Comparison of ENCODE assay signal across 15 cellular contexts in the genomic region with DNA sequence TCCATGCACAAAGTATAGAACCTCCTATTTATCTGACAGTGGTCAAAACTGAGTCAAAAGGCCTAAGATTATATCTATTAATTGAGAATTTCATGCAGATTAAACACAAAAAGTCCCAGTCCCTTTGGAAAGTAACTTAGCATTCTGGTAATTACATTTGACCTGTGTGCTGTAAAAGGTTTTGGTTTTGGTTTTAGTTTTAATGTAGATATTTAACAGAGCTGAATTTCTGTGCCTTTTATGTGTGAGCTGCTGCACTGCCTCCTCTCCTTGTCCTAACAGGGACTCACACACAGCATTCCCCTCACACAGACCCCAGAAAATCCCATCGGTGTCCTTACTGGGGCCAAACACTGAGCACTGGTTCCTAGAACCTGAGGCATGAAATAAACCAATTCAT. TPM values are rescaled to one million over a fixed set of nuclear protein-coding genes. Genes with fewer than 3 reads are reported as not detected.
DNase-seq lines count a peak whose midpoint lies in the region; ATAC-seq and TF ChIP-seq lines count a peak whose summit lies in the region.
"Had no signal": no experiment of that assay in that cellular context is flagged by ENCODE, and none has a peak within 500 bp of the region (broad histone marks: within the 10 kb centered on the region; RNA-seq: fewer than 3 reads in every experiment).

No MANE protein-coding gene starts in this region.

- peaks cover 22% of the 10 kb centered on the region for H3K27me3 Mint-ChIP-seq in activated CD8-positive, alpha-beta T cell treated with anti-CD3 and anti-CD28 coated beads, Interleukin-2, amount 10 ng/mL, durations not matched to agents 7 days and 5 days (ENCODE audit: low read depth)
- H3K27me3 Mint-ChIP-seq in natural killer cell (ENCODE audit: low read depth in 2 of 2), result peaks cover 18 to 28% of the 10 kb centered on the region in 2 donors

- H2AFZ ChIP-seq in KMS-11 (ENCODE audit: low read depth), result peak overlapping the region; percentile 21; the same call in 1 of the 2 replicates
- no peak overlapping the region for H2AFZ ChIP-seq in trophoblast cell (ENCODE audit: insufficient read depth, low read length, poor library complexity)

- peaks cover 26% of the 10 kb centered on the region for H3K4me1 Mint-ChIP-seq in activated CD8-positive, alpha-beta T cell treated with anti-CD3 and anti-CD28 coated beads, Interleukin-2, amount 10 ng/mL, durations not matched to agents 7 days and 5 days (ENCODE audit: low read depth)
- peaks cover 5 to 6% of the 10 kb centered on the region in 2 donors for H3K4me1 Mint-ChIP-seq in natural killer cell

- no peak overlapping the region for H2AK5ac ChIP-seq in trophoblast cell (ENCODE audit: low read length)

- no peak overlapping the region for H2BK120ac ChIP-seq in trophoblast cell (ENCODE audit: insufficient read depth, low read length, poor library complexity)

- H3K79me2 ChIP-seq in KMS-11 (ENCODE audit: insufficient read depth, low read depth) (no peaks in the 10 kb centered on the region), trophoblast cell (ENCODE audit: control insufficient read depth, insufficient read depth, low read length, poor library complexity) (no peaks in the 10 kb centered on the region)

- no peak overlapping the region for H3K18ac ChIP-seq in trophoblast cell (ENCODE audit: low read length)

- H4K12ac ChIP-seq in trophoblast cell (ENCODE audit: low read depth, low read length), result no peak overlapping the region

- H3K4me2 ChIP-seq in KMS-11 (peak overlapping the region; percentile 42; the same call in 1 of the 2 replicates), trophoblast cell (ENCODE audit: low read length) (no peak overlapping the region)

- ATAC-seq in GM18502 (IDR thresholded peaks at IDR 0.05; ENCODE audit: poor library complexity, unreplicated experiment) (peak; percentile 76), HG02943 (IDR thresholded peaks at IDR 0.05; ENCODE audit: low read depth, unreplicated experiment) (peak; percentile 63), natural killer cell (no peak)
- no peak for ATAC-seq in activated CD8-positive, alpha-beta T cell treated with anti-CD3 and anti-CD28 coated beads, Interleukin-2, amount 10 ng/mL, durations not matched to agents 7 days and 5 days

- H3K4me3 Mint-ChIP-seq in activated CD8-positive, alpha-beta T cell treated with anti-CD3 and anti-CD28 coated beads, Interleukin-2, amount 10 ng/mL, durations not matched to agents 7 days and 5 days, result no peak overlapping the region
- H3K4me3 Mint-ChIP-seq in natural killer cell, result no peak overlapping the region

- no peak overlapping the region for H2BK12ac ChIP-seq in trophoblast cell (ENCODE audit: low read length)

- H3K27ac ChIP-seq in KMS-11, result peak overlapping the region; percentile 34; the same call in 1 of the 2 replicates
- no peak overlapping the region for H3K27ac ChIP-seq in trophoblast cell (ENCODE audit: low read depth, low read length)

- POLR2A ChIA-PET in activated CD8-positive, alpha-beta T cell treated with anti-CD3 and anti-CD28 coated beads, Interleukin-2, amount 10 ng/mL, durations not matched to agents 7 days and 5 days (lab: Charles Lee), result no interaction called here

- peaks cover 2% of the 10 kb centered on the region for H3K36me3 Mint-ChIP-seq in activated CD8-positive, alpha-beta T cell treated with anti-CD3 and anti-CD28 coated beads, Interleukin-2, amount 10 ng/mL, durations not matched to agents 7 days and 5 days (ENCODE audit: low read depth)
- H3K36me3 Mint-ChIP-seq in natural killer cell, result no peaks in the 10 kb centered on the region

- H3K9me3 ChIP-seq in trophoblast cell (ENCODE audit: insufficient read depth, low read depth, low read length), result no peaks in the 10 kb centered on the region

- H3K9ac ChIP-seq in KMS-11 (no peak overlapping the region; the same call in 1 of the 2 replicates), trophoblast cell (ENCODE audit: low read length) (no peak overlapping the region)

- CTCF ChIA-PET in activated CD8-positive, alpha-beta T cell treated with anti-CD3 and anti-CD28 coated beads, Interleukin-2, amount 10 ng/mL, durations not matched to agents 7 days and 5 days (lab: Charles Lee), result interaction anchor here (0.6 to 2.0 kb wide), 5 partner anchors 46 to 554 kb away, joined by 3 to 9 read pairs (median 5); no protein-coding TSS in a partner anchor

- H3K4me1 ChIP-seq in KMS-11 (ENCODE audit: low read depth, poor library complexity, severe bottlenecking), result peaks cover 27% of the 10 kb centered on the region
- no peaks in the 10 kb centered on the region for H3K4me1 ChIP-seq in trophoblast cell (ENCODE audit: control insufficient read depth in 1 of 2, insufficient read depth in 2 of 2, low read length in 2 of 2)

- no peak overlapping the region for H3K4ac ChIP-seq in trophoblast cell (ENCODE audit: low read depth, low read length)

- no peak overlapping the region for H3K14ac ChIP-seq in trophoblast cell (ENCODE audit: low read length)

- no peaks in the 10 kb centered on the region for H3K9me3 Mint-ChIP-seq in activated CD8-positive, alpha-beta T cell treated with anti-CD3 and anti-CD28 coated beads, Interleukin-2, amount 10 ng/mL, durations not matched to agents 7 days and 5 days (ENCODE audit: insufficient read depth)
- H3K9me3 Mint-ChIP-seq in natural killer cell, result no peaks in the 10 kb centered on the region

- DNase-seq in GM20000 (ENCODE audit: low spot score) (peak; percentile 29), SKM-1 treated with dmso at 0.1 percent for 144 hours (lab: John Stamatoyannopoulos, UW; ENCODE audit: unreplicated experiment) (no peak), trophoblast cell (no peak), natural killer cell (no peak)
- no peak for DNase-seq in activated CD8-positive, alpha-beta T cell treated with anti-CD3 and anti-CD28 coated beads, Interleukin-2, amount 10 ng/mL, durations not matched to agents 7 days and 5 days
- DNase-seq: cortex of kidney, DMS153, IMR-90, NCI-H1417 treated with DMSO at 0.1 percent for 48 hours, NCI-H748 treated with DMSO at 0.1 percent for 48 hours, occipital lobe, Right ventricle myocardium superior had no signal

- no peak overlapping the region for H3K23ac ChIP-seq in trophoblast cell (ENCODE audit: low read length)

- H3K36me3 ChIP-seq in KMS-11 (ENCODE audit: insufficient read depth) (no peaks in the 10 kb centered on the region), trophoblast cell (ENCODE audit: control insufficient read depth in 1 of 2, insufficient read depth in 2 of 2, low read length in 2 of 2) (no peaks in the 10 kb centered on the region)

- H4K91ac ChIP-seq in trophoblast cell (ENCODE audit: low read depth, low read length), result no peak overlapping the region

- no peak overlapping the region for H4K8ac ChIP-seq in trophoblast cell (ENCODE audit: low read depth, low read length)

- intact Hi-C loops in natural killer cell (cut with micrococcal nuclease), result loop anchor here (10.0 kb wide), 1 partner anchor 492 kb away; a partner anchor contains a TSS

- TF ChIP-seq CTCF in GM20000 (IDR thresholded peaks at IDR 0.05; ENCODE audit: extremely low read depth, missing control alignments) (no peak), KMS-11 (conservative IDR thresholded peaks at IDR 0.05; ENCODE audit: low read depth, low read length) (no peak), natural killer cell (IDR thresholded peaks at IDR 0.05) (no peak)

- WGBS in trophoblast cell (ENCODE audit: extremely low coverage, insufficient coverage, insufficient read length), result no CpG with 5 or more reads among the region's 1 CpG

- H3K4me3 ChIP-seq in KMS-11 (IDR thresholded peaks at IDR 0.05; ENCODE audit: insufficient read depth, low read depth, low read length), result no peak overlapping the region
- H3K4me3 ChIP-seq in trophoblast cell (ENCODE audit: low read depth, low read length), result no peak overlapping the region

- H3K27me3 ChIP-seq in KMS-11 (ENCODE audit: insufficient read depth, low read depth) (no peaks in the 10 kb centered on the region), trophoblast cell (ENCODE audit: insufficient read depth, low read length) (no peaks in the 10 kb centered on the region)

- H3K27ac Mint-ChIP-seq in activated CD8-positive, alpha-beta T cell treated with anti-CD3 and anti-CD28 coated beads, Interleukin-2, amount 10 ng/mL, durations not matched to agents 7 days and 5 days, result no peak overlapping the region
- H3K27ac Mint-ChIP-seq in natural killer cell, result no peak overlapping the region

- no peak overlapping the region for H2BK5ac ChIP-seq in trophoblast cell (ENCODE audit: low read depth, low read length, poor library complexity)

- no peaks in the 10 kb centered on the region for H4K20me1 ChIP-seq in KMS-11 (ENCODE audit: insufficient read depth)

- no peaks in the 10 kb centered on the region for H3K79me1 ChIP-seq in trophoblast cell (ENCODE audit: low read length)

RNA-seq across cellular contexts. Expression of a gene that starts 31.0 kb away (rescaled TPM):
- total RNA-seq in activated CD8-positive, alpha-beta T cell treated with anti-CD3 and anti-CD28 coated beads, Interleukin-2, amount 10 ng/mL, durations not matched to agents 7 days and 5 days, result 1 to 10 TPM; 7.9 to 8.3 TPM
- 0.94 and 1.00 TPM in 2 replicates for polyA plus RNA-seq in trophoblast cell (2013)
- 1 to 10 TPM; 2.0 to 4.2 (median 2.1) TPM for total RNA-seq in natural killer cell

Comparison
In these comparisons a context has a peak if more than half of its experiments do, and no peak if none do; other contexts are left out.
1. ATAC-seq: peak in GM18502 (single experiment) and HG02943 (single experiment); none in activated CD8-positive, alpha-beta T cell treated with anti-CD3 and anti-CD28 coated beads, Interleukin-2, amount 10 ng/mL, durations not matched to agents 7 days and 5 days (single experiment) and natural killer cell (0 of 3).